In genomic region chrX:68995780-68996551, GRCh38 we compare ENCODE assay signal across 11 cellular contexts.
DNase-seq lines count a peak whose midpoint lies in the region; ATAC-seq and TF ChIP-seq lines count a peak whose summit lies in the region.
"Had no signal": no experiment of that assay in that cellular context is flagged by ENCODE, and none has a peak within 500 bp of the region (broad histone marks: within the 10 kb centered on the region; RNA-seq: fewer than 3 reads in every experiment).

No MANE protein-coding gene starts in this region.

- H3K4me3 ChIP-seq in AG04450 (ENCODE audit: low read depth, low read length) (no peak overlapping the region), neuronal stem cell (ENCODE audit: low read length in 2 of 2) (no peak overlapping the region), GM23338 (no peak overlapping the region)
- H3K4me3 ChIP-seq: thyroid gland had no signal

- peak overlapping the region; percentile 57 for H3K27ac ChIP-seq in AG04450 (ENCODE audit: low read depth, low read length)
- no peak overlapping the region for H3K27ac ChIP-seq in neuronal stem cell (replicated peaks; ENCODE audit: low read length)
- no peak overlapping the region for H3K27ac ChIP-seq in GM23338 (ENCODE audit: low read depth)
- H3K27ac ChIP-seq: thyroid gland had no signal

- H3K27ac Mint-ChIP-seq in GM23338, result no peak overlapping the region
- H3K27ac Mint-ChIP-seq: activated CD8-positive, alpha-beta memory T cell treated with anti-CD3 and anti-CD28 coated beads, Interleukin-2, amount 10 ng/mL, durations not matched to agents 7 days and 5 days had no signal

- H3K36me3 ChIP-seq in neuronal stem cell (replicated peaks in 1 of 2; ENCODE audit: control insufficient read depth in 2 of 2, insufficient read depth in 2 of 2, low read length in 2 of 2) (no peaks in the 10 kb centered on the region), GM23338 (ENCODE audit: insufficient read depth) (no peaks in the 10 kb centered on the region)
- H3K36me3 ChIP-seq: thyroid gland had no signal

- ATAC-seq in left ventricle myocardium superior (peak; percentile 93), HG03460 (IDR thresholded peaks at IDR 0.05; ENCODE audit: unreplicated experiment) (no peak), GM23338 (no peak), HG03571 (IDR thresholded peaks at IDR 0.05; ENCODE audit: unreplicated experiment) (no peak)
- ATAC-seq: activated CD8-positive, alpha-beta memory T cell treated with anti-CD3 and anti-CD28 coated beads, Interleukin-2, amount 10 ng/mL, durations not matched to agents 7 days and 5 days had no signal

- TF ChIP-seq CTCF in AG04450 (IDR thresholded peaks at IDR 0.05; ENCODE audit: low read depth, low read length), result no peak
- no peak for TF ChIP-seq CTCF in GM23338 (conservative IDR thresholded peaks at IDR 0.05; ENCODE audit: low read depth in 2 of 2)

- H2BK5ac ChIP-seq in neuronal stem cell (ENCODE audit: low read length), result no peak overlapping the region

- peaks cover 3% of the 10 kb centered on the region; the same call in 2 of the 3 replicates for H3K4me1 Mint-ChIP-seq in GM23338
- H3K4me1 Mint-ChIP-seq: activated CD8-positive, alpha-beta memory T cell treated with anti-CD3 and anti-CD28 coated beads, Interleukin-2, amount 10 ng/mL, durations not matched to agents 7 days and 5 days had no signal

- WGBS in neuronal stem cell (ENCODE audit: extremely low coverage in 2 of 2, insufficient read length in 2 of 2, insufficient replicate concordance in 1 of 2), 2 donors, result no CpG with 5 or more reads among the region's 21 CpGs

- intact Hi-C loops in left ventricle myocardium superior (cut with micrococcal nuclease), result no loop called here

- H3K23ac ChIP-seq in neuronal stem cell (ENCODE audit: low read depth, low read length, poor library complexity), result no peak overlapping the region

- no peaks in the 10 kb centered on the region for H4K20me1 ChIP-seq in GM23338 (replicated peaks; ENCODE audit: insufficient read depth)

- CTCF ChIA-PET in AG04450 (lab: Charles Lee), result no interaction called here

- no peaks in the 10 kb centered on the region for H3K79me2 ChIP-seq in GM23338 (replicated peaks; ENCODE audit: insufficient read depth)

- H3K36me3 Mint-ChIP-seq in GM23338 (ENCODE audit: low read depth), result no peaks in the 10 kb centered on the region
- H3K36me3 Mint-ChIP-seq: activated CD8-positive, alpha-beta memory T cell treated with anti-CD3 and anti-CD28 coated beads, Interleukin-2, amount 10 ng/mL, durations not matched to agents 7 days and 5 days had no signal

- H3K9me3 Mint-ChIP-seq in GM23338, result no peaks in the 10 kb centered on the region; the same call in 2 of the 3 replicates

- H3K4me1 ChIP-seq in neuronal stem cell (ENCODE audit: control insufficient read depth in 2 of 2, insufficient read depth in 1 of 2, low read depth in 1 of 2, low read length in 2 of 2), result peaks cover 0 to 7% of the 10 kb centered on the region in 2 donors
- H3K4me1 ChIP-seq in GM23338 (ENCODE audit: insufficient read depth), result no peaks in the 10 kb centered on the region

- H3K4me3 Mint-ChIP-seq in GM23338, result no peak overlapping the region
- H3K4me3 Mint-ChIP-seq: activated CD8-positive, alpha-beta memory T cell treated with anti-CD3 and anti-CD28 coated beads, Interleukin-2, amount 10 ng/mL, durations not matched to agents 7 days and 5 days had no signal

- no peak overlapping the region for H4K8ac ChIP-seq in neuronal stem cell (ENCODE audit: low read depth, low read length)

- H3K27me3 ChIP-seq in AG04450 (ENCODE audit: control insufficient read depth, insufficient read depth, low read length) (no peaks in the 10 kb centered on the region), neuronal stem cell (ENCODE audit: control insufficient read depth in 3 of 3, insufficient read depth in 3 of 3, low read depth in 1 of 3, low read length in 3 of 3) (peaks cover 0 to 29% (median 0%) of the 10 kb centered on the region in 3 experiments), GM23338 (ENCODE audit: insufficient read depth) (no peaks in the 10 kb centered on the region)
- H3K27me3 ChIP-seq: thyroid gland had no signal

- no peak overlapping the region for H3K18ac ChIP-seq in neuronal stem cell (ENCODE audit: low read length)

- POLR2A ChIA-PET in AG04450 (lab: Yijun Ruan, JAX), result no interaction called here

- H2AFZ ChIP-seq in neuronal stem cell (ENCODE audit: low read length), result no peak overlapping the region
- H2AFZ ChIP-seq in GM23338, result no peak overlapping the region

- H3K4ac ChIP-seq in neuronal stem cell (ENCODE audit: low read length), result no peak overlapping the region

- H3K9me3 ChIP-seq in AG04450 (ENCODE audit: control insufficient read depth, insufficient read depth, low read length) (no peaks in the 10 kb centered on the region), neuronal stem cell (replicated peaks in 1 of 2; ENCODE audit: control insufficient read depth in 2 of 2, insufficient read depth in 1 of 2, low read depth in 1 of 2, low read length in 2 of 2) (no peaks in the 10 kb centered on the region)
- H3K9me3 ChIP-seq: thyroid gland had no signal

- peaks cover 4% of the 10 kb centered on the region for H3K27me3 Mint-ChIP-seq in GM23338 (ENCODE audit: insufficient read depth, low read depth, poor library complexity)

- no peak overlapping the region for H2BK12ac ChIP-seq in neuronal stem cell (ENCODE audit: low read length)

- H3K14ac ChIP-seq in neuronal stem cell (ENCODE audit: low read length), result no peak overlapping the region

- DNase-seq in AG04450 (ENCODE audit: low read depth, low spot score), result peak; percentile 48
- DNase-seq in astrocyte of the hippocampus (ENCODE audit: low read depth, low spot score), result peak; percentile 71
- peak; percentile 71 for DNase-seq in left ventricle myocardium superior
- DNase-seq in neuronal stem cell (ENCODE audit: low spot score), result no peak
- no peak for DNase-seq in activated effector memory CD4-positive, alpha-beta T cell treated with anti-CD3 and anti-CD28 coated beads, Interleukin-2, amount 50 U/mL, for 16 hours
- no peak for DNase-seq in GM23338 (ENCODE audit: low spot score)
- DNase-seq: activated CD8-positive, alpha-beta memory T cell treated with anti-CD3 and anti-CD28 coated beads, Interleukin-2, amount 10 ng/mL, durations not matched to agents 7 days and 5 days; NCI-H510A treated with DMSO at 0.1 percent for 48 hours had no signal

- no peaks in the 10 kb centered on the region for H3K9me2 ChIP-seq in GM23338 (ENCODE audit: insufficient read depth)

- no peak overlapping the region for H2BK15ac ChIP-seq in neuronal stem cell (ENCODE audit: low read length)

- no peak overlapping the region for H3K9ac ChIP-seq in neuronal stem cell (ENCODE audit: low read depth, low read length, poor library complexity)

- H2BK120ac ChIP-seq in neuronal stem cell (ENCODE audit: low read depth, low read length), result no peak overlapping the region

- no peaks in the 10 kb centered on the region for H3F3A ChIP-seq in GM23338 (replicated peaks; ENCODE audit: low read depth)

- H3K79me1 ChIP-seq in neuronal stem cell (ENCODE audit: low read depth, low read length), result no peaks in the 10 kb centered on the region

- H2AK5ac ChIP-seq in neuronal stem cell (ENCODE audit: low read depth, low read length), result peak overlapping the region; percentile 91

- H3K4me2 ChIP-seq in neuronal stem cell (ENCODE audit: insufficient read depth, low read length, poor library complexity, severe bottlenecking) (no peak overlapping the region), GM23338 (no peak overlapping the region)

- H4K91ac ChIP-seq in neuronal stem cell (ENCODE audit: low read depth, low read length, poor library complexity), result no peak overlapping the region

Comparison
In these comparisons a context has a peak if more than half of its experiments do, and no peak if none do; other contexts are left out.
1. DNase-seq: peak in AG04450 (single experiment), astrocyte of the hippocampus (single experiment) and left ventricle myocardium superior (single experiment); none in neuronal stem cell (single experiment), activated effector memory CD4-positive, alpha-beta T cell treated with anti-CD3 and anti-CD28 coated beads, Interleukin-2, amount 50 U/mL, for 16 hours (single experiment) and GM23338 (single experiment).